In the genomic region with DNA sequence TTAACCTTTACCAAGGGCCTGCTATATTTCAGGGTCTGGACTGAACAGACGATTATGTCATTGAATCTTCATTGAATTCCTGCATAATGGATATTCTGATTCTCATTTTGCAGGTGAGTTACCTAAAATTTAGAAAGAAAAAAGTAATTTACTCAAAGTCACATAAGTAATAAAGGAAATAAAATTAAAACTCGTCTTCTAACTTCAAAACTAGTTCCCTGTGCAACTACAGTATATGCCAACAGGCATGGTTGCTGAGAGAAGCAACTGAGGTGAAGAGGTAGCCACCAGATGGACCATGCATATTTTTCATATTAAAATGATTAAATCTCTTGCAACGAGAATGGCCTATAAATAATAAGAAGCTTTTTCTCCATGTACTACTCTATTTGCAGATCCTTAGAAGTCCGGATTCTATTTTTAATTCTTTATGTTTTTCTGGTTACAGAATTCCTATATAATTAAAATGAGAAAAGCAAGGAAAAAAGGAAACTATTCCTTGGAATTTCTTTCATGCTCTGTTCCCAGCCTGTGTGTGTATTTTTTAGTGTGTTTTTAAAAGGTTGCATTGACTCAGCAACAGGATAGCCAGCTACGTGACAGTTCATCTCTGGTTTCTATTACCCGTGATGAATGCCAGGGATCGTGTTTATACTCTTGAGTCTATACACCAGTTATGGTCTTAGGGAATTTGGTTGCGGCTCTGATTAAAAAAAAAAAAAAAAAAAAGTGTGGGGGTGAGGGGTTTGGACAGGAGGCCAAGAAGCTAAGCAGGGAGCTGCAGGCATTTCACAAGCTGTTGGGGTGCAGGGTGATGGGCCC, we compare ENCODE assay signal across 24 cellular contexts.
DNase-seq lines count a peak whose midpoint lies in the region; ATAC-seq and TF ChIP-seq lines count a peak whose summit lies in the region.
"Had no signal": no experiment of that assay in that cellular context is flagged by ENCODE, and none has a peak within 500 bp of the region (broad histone marks: within the 10 kb centered on the region; RNA-seq: fewer than 3 reads in every experiment).

No MANE protein-coding gene starts in this region.

- 74% methylated on average over 8 of the region's 8 CpGs for WGBS in prostate gland

- H3K27ac ChIP-seq in prostate gland, result no peak overlapping the region
- H3K27ac ChIP-seq: dorsolateral prefrontal cortex, heart left ventricle, right atrium auricular region, tibial nerve had no signal

- no peak for TF ChIP-seq POLR2A in prostate gland (IDR thresholded peaks at IDR 0.05)

- TF ChIP-seq CTCF in prostate gland (IDR thresholded peaks at IDR 0.05), result no peak

- DNase-seq in AG08395 (ENCODE audit: low spot score) (peak; percentile 61), HCEC 1CT (peak; percentile 53), epidermal melanocyte (ENCODE audit: insufficient read length, low spot score) (peak; percentile 34), mucosa of gallbladder (ENCODE audit: low spot score) (peak; percentile 50), prostate gland (ENCODE audit: low spot score) (no peak), Ammon's horn (ENCODE audit: low spot score) (no peak), iPS-NIHi11 (ENCODE audit: low spot score) (no peak)
- DNase-seq: activated CD4-positive, alpha-beta memory T cell treated with anti-CD3 and anti-CD28 coated beads, Interleukin-2, amount 10 ng/mL, durations not matched to agents 7 days and 5 days; activated T-cell treated with anti-CD3 and anti-CD28 coated beads, Interleukin-2, amount 50 U/mL, for 48 hours; CD8-positive, alpha-beta T cell; DMS79 treated with DMSO at 0.1 percent for 48 hours; dorsolateral prefrontal cortex; heart left ventricle; KBM-7; natural killer cell; NCI-H1048; NCI-H2081 treated with DMSO at 0.1 percent for 48 hours; NCI-H526 treated with DMSO at 0.1 percent for 48 hours; stimulated activated naive CD4-positive, alpha-beta T cell had no signal

- no peaks in the 10 kb centered on the region for H3K27me3 ChIP-seq in prostate gland (replicated peaks; ENCODE audit: insufficient read depth)
- H3K27me3 ChIP-seq: dorsolateral prefrontal cortex, heart left ventricle, right atrium auricular region, tibial nerve had no signal

- no peak for ATAC-seq in HG02678 (IDR thresholded peaks at IDR 0.05; ENCODE audit: unreplicated experiment)
- ATAC-seq: CD8-positive, alpha-beta T cell; heart left ventricle; natural killer cell; Right ventricle myocardium inferior had no signal

- H3K4me3 ChIP-seq in prostate gland, result no peak overlapping the region
- H3K4me3 ChIP-seq: dorsolateral prefrontal cortex, HAP-1, heart left ventricle, right atrium auricular region, tibial nerve had no signal

- H3K36me3 ChIP-seq in prostate gland, result no peaks in the 10 kb centered on the region
- H3K36me3 ChIP-seq: HAP-1, heart left ventricle, right atrium auricular region, tibial nerve had no signal

- no peaks in the 10 kb centered on the region for H3K9me3 ChIP-seq in prostate gland
- H3K9me3 ChIP-seq: HAP-1, heart left ventricle, right atrium auricular region, tibial nerve had no signal

- H3K4me1 ChIP-seq in prostate gland (replicated peaks), result no peaks in the 10 kb centered on the region
- H3K4me1 ChIP-seq: HAP-1 had no signal

- intact Hi-C loops in prostate gland (cut with DNase I), result no loop called here

Comparison
In these comparisons a context has a peak if more than half of its experiments do, and no peak if none do; other contexts are left out.
1. DNase-seq: peak in AG08395 (single experiment), HCEC 1CT (single experiment), epidermal melanocyte (single experiment) and mucosa of gallbladder (single experiment); none in prostate gland (single experiment), Ammon's horn (single experiment) and iPS-NIHi11 (single experiment).